16 cellular contexts compared by ENCODE assay signal in genomic region chr3:5423523-5423922, GRCh38.
A peak's percentile ranks its signal among the peaks of the same experiment; 100 is the strongest.
DNase-seq lines count a peak whose midpoint lies in the region; ATAC-seq and TF ChIP-seq lines count a peak whose summit lies in the region.
"Had no signal": no experiment of that assay in that cellular context is flagged by ENCODE, and none has a peak within 500 bp of the region (broad histone marks: within the 10 kb centered on the region; RNA-seq: fewer than 3 reads in every experiment).

No MANE protein-coding gene starts in this region.

- H2BK15ac ChIP-seq in neuronal stem cell (ENCODE audit: low read length), result no peak overlapping the region

- H3K27ac ChIP-seq in right atrium auricular region (no peak overlapping the region), right cardiac atrium (ENCODE audit: low read length) (no peak overlapping the region), caudate nucleus (ENCODE audit: low read depth, low read length) (no peak overlapping the region), ovary (no peak overlapping the region), neuronal stem cell (replicated peaks; ENCODE audit: low read length) (no peak overlapping the region)
- H3K27ac ChIP-seq: A549, KMS-11 had no signal

- no peak overlapping the region for H2AK5ac ChIP-seq in neuronal stem cell (ENCODE audit: low read depth, low read length)

- no peak overlapping the region for H2BK120ac ChIP-seq in neuronal stem cell (ENCODE audit: low read depth, low read length)

- WGBS in right cardiac atrium, result 43% methylated on average over 2 of the region's 2 CpGs
- WGBS in ovary, 3 donors, result 24 to 38% (median 28%) methylated on average over 2 of the region's 2 CpGs
- no CpG with 5 or more reads among the region's 2 CpGs for WGBS in neuronal stem cell (ENCODE audit: extremely low coverage in 2 of 2, insufficient read length in 2 of 2, insufficient replicate concordance in 1 of 2), 2 donors

- H3K4me3 ChIP-seq in right atrium auricular region (no peak overlapping the region), right cardiac atrium (ENCODE audit: low read length) (no peak overlapping the region), ovary (no peak overlapping the region), neuronal stem cell (ENCODE audit: low read length in 2 of 2) (no peak overlapping the region)
- H3K4me3 ChIP-seq: A549 had no signal

- H2AFZ ChIP-seq in neuronal stem cell (ENCODE audit: low read length), result no peak overlapping the region

- H3K4me1 ChIP-seq in right atrium auricular region (peaks cover 0 to 9% of the 10 kb centered on the region in 2 donors), right cardiac atrium (ENCODE audit: control insufficient read depth, insufficient read depth, low read length) (no peaks in the 10 kb centered on the region), ovary (ENCODE audit: insufficient read depth) (no peaks in the 10 kb centered on the region), neuronal stem cell (ENCODE audit: control insufficient read depth in 2 of 2, insufficient read depth in 1 of 2, low read depth in 1 of 2, low read length in 2 of 2) (peaks cover 0 to 3% of the 10 kb centered on the region in 2 donors)
- H3K4me1 ChIP-seq: A549 had no signal

- no peak overlapping the region for H3K18ac ChIP-seq in neuronal stem cell (ENCODE audit: low read length)

- no peak overlapping the region for H3K9ac ChIP-seq in neuronal stem cell (ENCODE audit: low read depth, low read length, poor library complexity)
- H3K9ac ChIP-seq: KMS-11 had no signal

- no peak overlapping the region for H2BK5ac ChIP-seq in neuronal stem cell (ENCODE audit: low read length)

- H3K9me3 ChIP-seq in right atrium auricular region (no peaks in the 10 kb centered on the region), right cardiac atrium (ENCODE audit: control insufficient read depth, low read length) (no peaks in the 10 kb centered on the region), ovary (no peaks in the 10 kb centered on the region), neuronal stem cell (replicated peaks in 1 of 2; ENCODE audit: control insufficient read depth in 2 of 2, insufficient read depth in 1 of 2, low read depth in 1 of 2, low read length in 2 of 2) (no peaks in the 10 kb centered on the region)
- H3K9me3 ChIP-seq: A549 had no signal

- H3K27me3 ChIP-seq in right atrium auricular region (no peaks in the 10 kb centered on the region), right cardiac atrium (ENCODE audit: control insufficient read depth, insufficient read depth) (no peaks in the 10 kb centered on the region), ovary (no peaks in the 10 kb centered on the region), neuronal stem cell (ENCODE audit: control insufficient read depth in 3 of 3, insufficient read depth in 3 of 3, low read depth in 1 of 3, low read length in 3 of 3) (no peaks in the 10 kb centered on the region)

- H3K4ac ChIP-seq in neuronal stem cell (ENCODE audit: low read length), result no peak overlapping the region

- intact Hi-C loops in Right ventricle myocardium superior (cut with DNase I), result no loop called here
- intact Hi-C loops in right cardiac atrium (cut with DNase I), result no loop called here
- intact Hi-C loops in ovary (cut with DNase I), result no loop called here

- H3K23ac ChIP-seq in neuronal stem cell (ENCODE audit: low read depth, low read length, poor library complexity), result no peak overlapping the region

- ATAC-seq in Right ventricle myocardium superior (ENCODE audit: poor library complexity) (peak; percentile 74), right cardiac atrium (peak; percentile 61 to 67)
- ATAC-seq: A549 had no signal

- no peak overlapping the region for H4K8ac ChIP-seq in neuronal stem cell (ENCODE audit: low read depth, low read length)

- TF ChIP-seq CTCF in right atrium auricular region (IDR thresholded peaks at IDR 0.05), result no peak
- no peak for TF ChIP-seq CTCF in ovary (IDR thresholded peaks at IDR 0.05)

- TF ChIP-seq EP300 in ovary (IDR thresholded peaks at IDR 0.05), result no peak

- H3K4me2 ChIP-seq in neuronal stem cell (ENCODE audit: insufficient read depth, low read length, poor library complexity, severe bottlenecking), result no peak overlapping the region
- H3K4me2 ChIP-seq: A549, KMS-11 had no signal

- DNase-seq in Right ventricle myocardium superior, result peak; percentile 55
- DNase-seq in right atrium auricular region (ENCODE audit: low spot score), result no peak
- DNase-seq in SKM-1 (lab: John Stamatoyannopoulos, UW; ENCODE audit: unreplicated experiment), result peak; percentile 25
- peak; percentile 15 to 58 (median 53) for DNase-seq in right cardiac atrium
- DNase-seq in caudate nucleus (lab: John Stamatoyannopoulos, UW), result no peak
- no peak for DNase-seq in ovary
- no peak for DNase-seq in neuronal stem cell (ENCODE audit: low spot score)
- DNase-seq: CD4-positive, CD25-positive, alpha-beta regulatory T cell; EL; NCI-H1092 treated with DMSO at 0.1 percent for 48 hours; NCI-H2081 treated with DMSO at 0.1 percent for 48 hours; NCI-H510A; NCI-H82; SHP77 treated with DMSO at 0.1 percent for 48 hours had no signal

- no peaks in the 10 kb centered on the region for H3K36me3 ChIP-seq in right atrium auricular region
- no peaks in the 10 kb centered on the region for H3K36me3 ChIP-seq in ovary
- H3K36me3 ChIP-seq in neuronal stem cell (replicated peaks in 1 of 2; ENCODE audit: control insufficient read depth in 2 of 2, insufficient read depth in 2 of 2, low read length in 2 of 2), result no peaks in the 10 kb centered on the region

- no peak for TF ChIP-seq POLR2A in ovary (IDR thresholded peaks at IDR 0.05)

- no peak overlapping the region for H2BK12ac ChIP-seq in neuronal stem cell (ENCODE audit: low read length)

- no peak overlapping the region for H4K91ac ChIP-seq in neuronal stem cell (ENCODE audit: low read depth, low read length, poor library complexity)

- H3K79me1 ChIP-seq in neuronal stem cell (ENCODE audit: low read depth, low read length), result no peaks in the 10 kb centered on the region

- no peak overlapping the region for H3K14ac ChIP-seq in neuronal stem cell (ENCODE audit: low read length)

Comparison
In these comparisons a context has a peak if more than half of its experiments do, and no peak if none do; other contexts are left out.
1. DNase-seq: peak in Right ventricle myocardium superior (single experiment), SKM-1 (single experiment) and right cardiac atrium (3 of 3); none in right atrium auricular region (single experiment), caudate nucleus (0 of 61), ovary (0 of 5) and neuronal stem cell (single experiment).